ENCODE assay signal across 32 cellular contexts in genomic region chr3:117393119-117393518, GRCh38.
"Had no signal": no experiment of that assay in that cellular context is flagged by ENCODE, and none has a peak within 500 bp of the region (broad histone marks: within the 10 kb centered on the region; RNA-seq: fewer than 3 reads in every experiment).

No MANE protein-coding gene starts in this region.

- H3K9me3 Mint-ChIP-seq: activated CD4-positive, alpha-beta memory T cell treated with anti-CD3 and anti-CD28 coated beads, Interleukin-2, amount 10 ng/mL, durations not matched to agents 7 days and 5 days; activated CD4-positive, alpha-beta T cell treated with anti-CD3 and anti-CD28 coated beads, Interleukin-2, amount 10 ng/mL, durations not matched to agents 7 days and 5 days; memory B cell; neural crest cell; stimulated activated memory B cell treated with anti-CD40 and anti-IgM and Interleukin-4, amounts not matched to agents 10 μg/mL and 1 μg/mL and 100 μg/mL, for 72 hours; T-helper 1 cell treated with Interleukin-12 subunit alpha and Interleukin-12 subunit beta and Interleukin-4 antibody, amounts not matched to agents 30 μg/mL and 1 μg/mL, for 36 hours; WTC11 had no signal

- H3K27ac Mint-ChIP-seq: activated CD4-positive, alpha-beta memory T cell treated with anti-CD3 and anti-CD28 coated beads, Interleukin-2, amount 10 ng/mL, durations not matched to agents 7 days and 5 days; activated CD4-positive, alpha-beta T cell treated with anti-CD3 and anti-CD28 coated beads, Interleukin-2, amount 10 ng/mL, durations not matched to agents 7 days and 5 days; activated naive CD4-positive, alpha-beta T cell treated with anti-CD3 and anti-CD28 coated beads, Interleukin-2, amount 10 ng/mL, durations not matched to agents 7 days and 5 days; activated T-cell treated with anti-CD3 and anti-CD28 coated beads, Interleukin-2, amount 50 U/mL, for 24 hours; memory B cell; naive thymus-derived CD8-positive, alpha-beta T cell; stimulated activated memory B cell treated with anti-CD40 and anti-IgM and Interleukin-4, amounts not matched to agents 10 μg/mL and 1 μg/mL and 100 μg/mL, for 72 hours; stimulated activated naive CD8-positive, alpha-beta T cell treated with anti-CD3 and anti-CD28 coated beads, Interleukin-15, amount 100 ng/mL, for 72 hours; T-helper 1 cell treated with Interleukin-12 subunit alpha and Interleukin-12 subunit beta and Interleukin-4 antibody, amounts not matched to agents 30 μg/mL and 1 μg/mL, for 36 hours; WTC11 had no signal

- H2AFZ ChIP-seq: hepatocyte, parathyroid adenoma had no signal

- ATAC-seq: gastroesophageal sphincter; left colon; naive thymus-derived CD8-positive, alpha-beta T cell; psoas muscle; stimulated activated memory B cell treated with anti-CD40 and anti-IgM and Interleukin-4, amounts not matched to agents 10 μg/mL and 1 μg/mL and 100 μg/mL, for 72 hours; stimulated activated naive CD8-positive, alpha-beta T cell treated with anti-CD3 and anti-CD28 coated beads, Interleukin-15, amount 100 ng/mL, for 72 hours; WTC11 had no signal

- H3K27me3 ChIP-seq: esophagus squamous epithelium, gastroesophageal sphincter, hepatocyte, sigmoid colon, thyroid gland, upper lobe of left lung had no signal

- H3K9ac ChIP-seq: parathyroid adenoma had no signal

- H3K36me3 ChIP-seq: esophagus squamous epithelium, gastroesophageal sphincter, sigmoid colon, thyroid gland, upper lobe of left lung had no signal

- H3K36me3 Mint-ChIP-seq: activated naive CD4-positive, alpha-beta T cell treated with anti-CD3 and anti-CD28 coated beads, Interleukin-2, amount 10 ng/mL, durations not matched to agents 7 days and 5 days; memory B cell; naive thymus-derived CD8-positive, alpha-beta T cell; stimulated activated memory B cell treated with anti-CD40 and anti-IgM and Interleukin-4, amounts not matched to agents 10 μg/mL and 1 μg/mL and 100 μg/mL, for 72 hours; WTC11 had no signal

- H3K4me2 ChIP-seq: hepatocyte had no signal

- H3K27ac ChIP-seq: epithelial cell of prostate, esophagus squamous epithelium, gastroesophageal sphincter, hepatocyte, parathyroid adenoma, psoas muscle, sigmoid colon, thyroid gland, upper lobe of left lung had no signal

- H3K4me3 ChIP-seq: esophagus squamous epithelium, gastroesophageal sphincter, hepatocyte, psoas muscle, sigmoid colon, thyroid gland, upper lobe of left lung had no signal

- DNase-seq: activated CD4-positive, alpha-beta memory T cell treated with anti-CD3 and anti-CD28 coated beads, Interleukin-2, amount 10 ng/mL, durations not matched to agents 7 days and 5 days; activated CD4-positive, alpha-beta T cell treated with anti-CD3 and anti-CD28 coated beads for 1 hour; activated CD4-positive, alpha-beta T cell treated with anti-CD3 and anti-CD28 coated beads, Interleukin-2, amount 10 ng/mL, durations not matched to agents 7 days and 5 days; activated CD8-positive, alpha-beta memory T cell treated with anti-CD3 and anti-CD28 coated beads, Interleukin-2, amount 50 U/mL, for 48 hours; activated gamma-delta T cell; activated naive CD4-positive, alpha-beta T cell treated with anti-CD3 and anti-CD28 coated beads, Interleukin-2, amount 10 ng/mL, durations not matched to agents 7 days and 5 days; activated T-cell treated with anti-CD3 and anti-CD28 coated beads, Interleukin-2, amount 50 U/mL, for 24 hours; amygdala; dermis blood vessel endothelial cell; effector CD8-positive, alpha-beta T cell; esophagus squamous epithelium; left colon; naive thymus-derived CD8-positive, alpha-beta T cell; nucleus accumbens; psoas muscle; sigmoid colon; small intestine; stimulated activated CD4-positive, alpha-beta T cell treated with anti-CD3 and anti-CD28 coated beads, Interleukin-4, amount 100 ng/mL, for 24 hours; stimulated activated CD8-positive, alpha-beta memory T cell treated with anti-CD3 and anti-CD28 coated beads, Interleukin-4, amount 100 ng/mL, for 48 hours; stimulated activated naive CD8-positive, alpha-beta T cell treated with anti-CD3 and anti-CD28 coated beads, Interleukin-15, amount 100 ng/mL, for 72 hours; substantia nigra; thyroid gland; upper lobe of left lung had no signal

- H3K9me3 ChIP-seq: esophagus squamous epithelium, gastroesophageal sphincter, psoas muscle, sigmoid colon, thyroid gland, upper lobe of left lung had no signal

- H3K4me1 ChIP-seq: esophagus squamous epithelium, gastroesophageal sphincter, parathyroid adenoma, psoas muscle, sigmoid colon, thyroid gland, upper lobe of left lung had no signal
